In the genomic region with DNA sequence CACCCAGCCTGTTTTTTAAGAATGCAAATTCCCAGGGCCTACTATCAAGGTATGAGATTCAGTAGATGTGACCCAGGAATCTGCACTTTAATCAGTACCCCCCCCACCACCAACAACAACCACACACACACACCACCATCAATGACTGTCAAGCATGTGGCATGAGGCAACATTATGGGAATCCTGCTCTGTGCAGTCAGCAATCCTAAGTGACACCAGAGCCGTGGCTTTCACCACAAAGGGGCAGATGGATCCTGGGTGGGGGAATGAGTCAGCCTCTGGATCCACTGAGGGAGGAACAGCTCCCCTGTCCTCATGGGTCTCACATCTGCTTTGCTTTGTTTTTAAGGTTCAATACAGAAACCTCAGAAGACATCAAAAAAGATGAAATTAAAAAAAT, we compare ENCODE assay signal across 14 cellular contexts.
"Had no signal": no experiment of that assay in that cellular context is flagged by ENCODE, and none has a peak within 500 bp of the region (broad histone marks: within the 10 kb centered on the region; RNA-seq: fewer than 3 reads in every experiment).

No MANE protein-coding gene starts in this region.

- H3K36me3 Mint-ChIP-seq: activated CD8-positive, alpha-beta memory T cell treated with anti-CD3 and anti-CD28 coated beads, Interleukin-2, amount 10 ng/mL, durations not matched to agents 7 days and 5 days; activated naive CD8-positive, alpha-beta T cell treated with anti-CD3 and anti-CD28 coated beads, Interleukin-2, amount 10 ng/mL, durations not matched to agents 7 days and 5 days had no signal

- H3K9me3 Mint-ChIP-seq: activated naive CD8-positive, alpha-beta T cell treated with anti-CD3 and anti-CD28 coated beads, Interleukin-2, amount 10 ng/mL, durations not matched to agents 7 days and 5 days; activated T-cell treated with anti-CD3 and anti-CD28 coated beads, Interleukin-2, amount 50 U/mL, for 4 hours; neural crest cell; stimulated activated naive CD8-positive, alpha-beta T cell treated with anti-CD3 and anti-CD28 coated beads, Interleukin-15, amount 100 ng/mL, for 72 hours had no signal

- H3K27ac ChIP-seq: cardiac muscle cell, gastroesophageal sphincter, pancreas had no signal

- H3K27me3 ChIP-seq: cardiac muscle cell, pancreas had no signal

- H3K27me3 Mint-ChIP-seq: activated CD8-positive, alpha-beta memory T cell treated with anti-CD3 and anti-CD28 coated beads, Interleukin-2, amount 10 ng/mL, durations not matched to agents 7 days and 5 days; activated naive CD8-positive, alpha-beta T cell treated with anti-CD3 and anti-CD28 coated beads, Interleukin-2, amount 10 ng/mL, durations not matched to agents 7 days and 5 days had no signal

- H3K4me3 Mint-ChIP-seq: activated CD8-positive, alpha-beta memory T cell treated with anti-CD3 and anti-CD28 coated beads, Interleukin-2, amount 10 ng/mL, durations not matched to agents 7 days and 5 days; activated naive CD8-positive, alpha-beta T cell treated with anti-CD3 and anti-CD28 coated beads, Interleukin-2, amount 10 ng/mL, durations not matched to agents 7 days and 5 days; activated T-cell treated with anti-CD3 and anti-CD28 coated beads, Interleukin-2, amount 50 U/mL, for 4 hours; neural crest cell; stimulated activated naive CD8-positive, alpha-beta T cell treated with anti-CD3 and anti-CD28 coated beads, Interleukin-15, amount 100 ng/mL, for 72 hours had no signal

- FAIRE-seq: pancreas had no signal

- H3K4me3 ChIP-seq: cardiac muscle cell, gastroesophageal sphincter, pancreas had no signal

- H3K4me1 Mint-ChIP-seq: activated CD8-positive, alpha-beta memory T cell treated with anti-CD3 and anti-CD28 coated beads, Interleukin-2, amount 10 ng/mL, durations not matched to agents 7 days and 5 days; activated naive CD8-positive, alpha-beta T cell treated with anti-CD3 and anti-CD28 coated beads, Interleukin-2, amount 10 ng/mL, durations not matched to agents 7 days and 5 days; neural crest cell; stimulated activated naive CD8-positive, alpha-beta T cell treated with anti-CD3 and anti-CD28 coated beads, Interleukin-15, amount 100 ng/mL, for 72 hours had no signal

- H3K9me3 ChIP-seq: gastroesophageal sphincter, pancreas had no signal

- ATAC-seq: activated CD4-positive, CD25-positive, alpha-beta regulatory T cell treated with anti-CD3 and anti-CD28 coated beads, Interleukin-2, amount 50 U/mL, for 24 hours; activated CD8-positive, alpha-beta memory T cell treated with anti-CD3 and anti-CD28 coated beads, Interleukin-2, amount 10 ng/mL, durations not matched to agents 7 days and 5 days; activated T-cell treated with anti-CD3 and anti-CD28 coated beads, Interleukin-2, amount 50 U/mL, for 4 hours; gastroesophageal sphincter; pancreas; stimulated activated naive CD8-positive, alpha-beta T cell treated with anti-CD3 and anti-CD28 coated beads, Interleukin-15, amount 100 ng/mL, for 72 hours had no signal

- H3K36me3 ChIP-seq: cardiac muscle cell, gastroesophageal sphincter, pancreas had no signal

- H3K27ac Mint-ChIP-seq: activated CD8-positive, alpha-beta memory T cell treated with anti-CD3 and anti-CD28 coated beads, Interleukin-2, amount 10 ng/mL, durations not matched to agents 7 days and 5 days; activated naive CD8-positive, alpha-beta T cell treated with anti-CD3 and anti-CD28 coated beads, Interleukin-2, amount 10 ng/mL, durations not matched to agents 7 days and 5 days; stimulated activated naive CD8-positive, alpha-beta T cell treated with anti-CD3 and anti-CD28 coated beads, Interleukin-15, amount 100 ng/mL, for 72 hours had no signal

- H3K4me1 ChIP-seq: gastroesophageal sphincter, pancreas had no signal

- DNase-seq: activated CD4-positive, alpha-beta T cell treated with anti-CD3 and anti-CD28 coated beads, Interleukin-2, amount 50 U/mL, for 48 hours; activated CD8-positive, alpha-beta memory T cell treated with anti-CD3 and anti-CD28 coated beads, Interleukin-2, amount 10 ng/mL, durations not matched to agents 7 days and 5 days; activated gamma-delta T cell treated with Interleukin-2 at 50 U/mL for 16 hours; activated naive CD8-positive, alpha-beta T cell treated with anti-CD3 and anti-CD28 coated beads, Interleukin-2, amount 10 ng/mL, durations not matched to agents 7 days and 5 days; activated T-cell treated with anti-CD3 and anti-CD28 coated beads, Interleukin-2, amount 50 U/mL, for 4 hours; aorta; mesendoderm; pancreas; stimulated activated CD4-positive, alpha-beta T cell treated with anti-CD3 and anti-CD28 coated beads, Interleukin-4, amount 100 ng/mL, for 4 hours; stimulated activated naive CD8-positive, alpha-beta T cell treated with anti-CD3 and anti-CD28 coated beads, Interleukin-15, amount 100 ng/mL, for 72 hours had no signal
